In genomic region chr2:194090251-194090905, GRCh38 we compare ENCODE assay signal across 24 cellular contexts.
"Had no signal": no experiment of that assay in that cellular context is flagged by ENCODE, and none has a peak within 500 bp of the region (broad histone marks: within the 10 kb centered on the region; RNA-seq: fewer than 3 reads in every experiment).

No MANE protein-coding gene starts in this region.

- ATAC-seq: activated CD4-positive, alpha-beta T cell treated with anti-CD3 and anti-CD28 coated beads for 36 hours; activated T-cell treated with anti-CD3 and anti-CD28 coated beads, Interleukin-2, amount 50 U/mL, for 72 hours; left ventricle myocardium superior had no signal

- H3K27me3 ChIP-seq: esophagus squamous epithelium, neural progenitor cell, right atrium auricular region, thyroid gland had no signal

- DNase-seq: activated CD4-positive, alpha-beta T cell treated with anti-CD3 and anti-CD28 coated beads for 36 hours; activated CD4-positive, alpha-beta T cell treated with anti-CD3 and anti-CD28 coated beads, Interleukin-2, amount 50 U/mL, for 4 hours; activated CD4-positive, CD25-positive, alpha-beta regulatory T cell; activated naive CD4-positive, alpha-beta T cell treated with anti-CD3 and anti-CD28 coated beads for 36 hours; activated naive CD8-positive, alpha-beta T cell treated with anti-CD3 and anti-CD28 coated beads, Interleukin-2, amount 10 ng/mL, durations not matched to agents 7 days and 5 days; activated T-cell treated with anti-CD3 and anti-CD28 coated beads for 4 hours; activated T-cell treated with anti-CD3 and anti-CD28 coated beads, Interleukin-2, amount 50 U/mL, for 72 hours; amniotic stem cell; central memory CD4-positive, alpha-beta T cell; dermis blood vessel endothelial cell; effector CD4-positive, alpha-beta T cell; esophagus squamous epithelium; foreskin melanocyte; left ventricle myocardium superior; naive B cell; substantia nigra; thyroid gland had no signal

- H3K4me3 Mint-ChIP-seq: activated CD4-positive, alpha-beta T cell treated with anti-CD3 and anti-CD28 coated beads for 36 hours; activated naive CD4-positive, alpha-beta T cell treated with anti-CD3 and anti-CD28 coated beads for 36 hours; activated naive CD8-positive, alpha-beta T cell treated with anti-CD3 and anti-CD28 coated beads, Interleukin-2, amount 10 ng/mL, durations not matched to agents 7 days and 5 days; activated T-cell treated with anti-CD3 and anti-CD28 coated beads, Interleukin-2, amount 50 U/mL, for 72 hours; mesothelial cell of epicardium; naive B cell; neural progenitor cell; stimulated activated naive CD8-positive, alpha-beta T cell treated with anti-CD3 and anti-CD28 coated beads, Interleukin-15, Interleukin-2, amounts not matched to agents 100 ng/mL and 50 ng/mL, for 24 hours; T-helper 2 cell treated with Interferon-gamma antibody and Interleukin-4, amounts not matched to agents 5 μg/mL and 100 μg/mL, for 36 hours had no signal

- H3K27ac ChIP-seq: epithelial cell of prostate, esophagus squamous epithelium, neural progenitor cell, right atrium auricular region, thyroid gland had no signal

- H3K36me3 Mint-ChIP-seq: activated naive CD8-positive, alpha-beta T cell treated with anti-CD3 and anti-CD28 coated beads, Interleukin-2, amount 10 ng/mL, durations not matched to agents 7 days and 5 days; mesothelial cell of epicardium; naive B cell; neural progenitor cell had no signal

- H3K4me3 ChIP-seq: esophagus squamous epithelium, neural progenitor cell, right atrium auricular region, smooth muscle cell, thyroid gland had no signal

- H3K4me1 ChIP-seq: esophagus squamous epithelium, neural progenitor cell, right atrium auricular region, thyroid gland had no signal

- H3K9me3 ChIP-seq: right atrium auricular region, thyroid gland had no signal

- H3K9me3 Mint-ChIP-seq: activated naive CD8-positive, alpha-beta T cell treated with anti-CD3 and anti-CD28 coated beads, Interleukin-2, amount 10 ng/mL, durations not matched to agents 7 days and 5 days; activated T-cell treated with anti-CD3 and anti-CD28 coated beads, Interleukin-2, amount 50 U/mL, for 72 hours; neural progenitor cell; stimulated activated naive CD8-positive, alpha-beta T cell treated with anti-CD3 and anti-CD28 coated beads, Interleukin-15, Interleukin-2, amounts not matched to agents 100 ng/mL and 50 ng/mL, for 24 hours; T-helper 2 cell treated with Interferon-gamma antibody and Interleukin-4, amounts not matched to agents 5 μg/mL and 100 μg/mL, for 36 hours had no signal

- H3K27ac Mint-ChIP-seq: activated CD4-positive, alpha-beta T cell treated with anti-CD3 and anti-CD28 coated beads for 36 hours; activated naive CD4-positive, alpha-beta T cell treated with anti-CD3 and anti-CD28 coated beads for 36 hours; activated naive CD8-positive, alpha-beta T cell treated with anti-CD3 and anti-CD28 coated beads, Interleukin-2, amount 10 ng/mL, durations not matched to agents 7 days and 5 days; activated T-cell treated with anti-CD3 and anti-CD28 coated beads, Interleukin-2, amount 50 U/mL, for 72 hours; naive B cell; neural progenitor cell; stimulated activated naive CD8-positive, alpha-beta T cell treated with anti-CD3 and anti-CD28 coated beads, Interleukin-15, Interleukin-2, amounts not matched to agents 100 ng/mL and 50 ng/mL, for 24 hours; T-helper 2 cell treated with Interferon-gamma antibody and Interleukin-4, amounts not matched to agents 5 μg/mL and 100 μg/mL, for 36 hours had no signal

- H3K36me3 ChIP-seq: esophagus squamous epithelium, neural progenitor cell, right atrium auricular region, thyroid gland had no signal

- H3K27me3 Mint-ChIP-seq: activated CD4-positive, alpha-beta T cell treated with anti-CD3 and anti-CD28 coated beads for 36 hours; activated naive CD8-positive, alpha-beta T cell treated with anti-CD3 and anti-CD28 coated beads, Interleukin-2, amount 10 ng/mL, durations not matched to agents 7 days and 5 days; naive B cell; stimulated activated naive CD8-positive, alpha-beta T cell treated with anti-CD3 and anti-CD28 coated beads, Interleukin-15, Interleukin-2, amounts not matched to agents 100 ng/mL and 50 ng/mL, for 24 hours had no signal

- H3K4me1 Mint-ChIP-seq: activated CD4-positive, alpha-beta T cell treated with anti-CD3 and anti-CD28 coated beads for 36 hours; activated naive CD8-positive, alpha-beta T cell treated with anti-CD3 and anti-CD28 coated beads, Interleukin-2, amount 10 ng/mL, durations not matched to agents 7 days and 5 days had no signal
